12 cellular contexts compared by ENCODE assay signal in the genomic region with DNA sequence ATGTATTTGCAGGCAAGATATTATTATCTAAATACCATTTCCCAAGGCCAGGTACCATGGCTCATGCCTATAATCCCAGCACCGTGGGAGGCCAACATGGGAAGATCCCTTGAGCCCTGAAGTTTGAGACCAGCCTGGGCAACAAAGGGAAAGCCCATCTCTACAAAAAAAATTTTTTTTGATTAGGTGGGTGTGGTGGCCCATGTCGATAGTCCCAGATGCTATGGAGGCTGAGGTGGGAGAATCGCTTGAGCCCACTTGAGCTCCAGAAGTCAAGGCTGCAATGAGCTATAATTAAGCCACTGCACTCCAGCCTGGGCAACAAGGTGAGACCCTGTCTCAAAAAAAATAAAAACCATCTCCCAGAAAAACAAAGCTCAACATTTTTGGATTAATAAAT. TPM values are rescaled to one million over a fixed set of nuclear protein-coding genes. Genes with fewer than 3 reads are reported as not detected.
A peak's percentile ranks its signal among the peaks of the same experiment; 100 is the strongest.
DNase-seq lines count a peak whose midpoint lies in the region; ATAC-seq, FAIRE-seq and TF ChIP-seq lines count a peak whose summit lies in the region.
"Had no signal": no experiment of that assay in that cellular context is flagged by ENCODE, and none has a peak within 500 bp of the region (broad histone marks: within the 10 kb centered on the region; RNA-seq: fewer than 3 reads in every experiment).

No MANE protein-coding gene starts in this region.

- no peak for DNase-seq in activated CD4-positive, alpha-beta T cell treated with anti-CD3 and anti-CD28 coated beads, Interleukin-2, amount 10 ng/mL, durations not matched to agents 7 days and 5 days
- DNase-seq in activated CD4-positive, alpha-beta T cell treated with anti-CD3 and anti-CD28 coated beads, Interleukin-2, amount 50 U/mL, for 48 hours, result no peak
- DNase-seq in Panc1 (ENCODE audit: low read depth, low spot score) (no peak), endothelial cell of umbilical vein (ENCODE audit: low read depth, low spot score) (no peak), skeletal muscle cell (ENCODE audit: low read depth) (no peak), left colon (no peak), hepatic stellate cell (ENCODE audit: low spot score) (no peak)
- DNase-seq: foreskin melanocyte, NCI-H1105 treated with DMSO at 0.1 percent for 48 hours had no signal

- no peak overlapping the region for H2AFZ ChIP-seq in endothelial cell of umbilical vein (ENCODE audit: low read depth, low read length)

- H3K4me3 Mint-ChIP-seq in activated CD4-positive, alpha-beta T cell treated with anti-CD3 and anti-CD28 coated beads, Interleukin-2, amount 10 ng/mL, durations not matched to agents 7 days and 5 days, result peak overlapping the region; percentile 99

- H3K4me2 ChIP-seq in endothelial cell of umbilical vein (ENCODE audit: insufficient read depth, low read length), result peak overlapping the region; percentile 96

- H3K4me1 ChIP-seq in Panc1 (ENCODE audit: control insufficient read depth, insufficient read depth, low read length) (peaks cover 20% of the 10 kb centered on the region), endothelial cell of umbilical vein (ENCODE audit: control insufficient read depth, extremely low read depth, insufficient read depth, low read length) (peaks cover 17% of the 10 kb centered on the region)

- no peak for FAIRE-seq in endothelial cell of umbilical vein (lab: Jason Lieb, UNC)

- H3K9me3 ChIP-seq in Panc1 (ENCODE audit: control insufficient read depth, insufficient read depth, low read depth, low read length), result no peaks in the 10 kb centered on the region
- H3K9me3 ChIP-seq in endothelial cell of umbilical vein (replicated peaks; ENCODE audit: control insufficient read depth, insufficient read depth, low read length), result no peaks in the 10 kb centered on the region
- H3K9me3 ChIP-seq: neutrophil had no signal

- POLR2A ChIA-PET in activated CD4-positive, alpha-beta T cell treated with anti-CD3 and anti-CD28 coated beads, Interleukin-2, amount 10 ng/mL, durations not matched to agents 7 days and 5 days (lab: Charles Lee), result interaction anchor here (1.1 kb wide), 1 partner anchor 8 kb away, joined by 5 read pairs; no protein-coding TSS in a partner anchor
- POLR2A ChIA-PET in Panc1 (lab: Charles Lee) (no interaction called here), endothelial cell of umbilical vein (lab: Charles Lee) (no interaction called here)

- dilution Hi-C loops in endothelial cell of umbilical vein (cut with MboI; ENCODE audit: extremely low pct_ligation_motif_present, low sequenced_read_pairs), result no loop called here

- TF ChIP-seq CTCF in Panc1 (IDR thresholded peaks at IDR 0.05) (no peak), endothelial cell of umbilical vein (IDR thresholded peaks at IDR 0.05; ENCODE audit: extremely low read depth in 1 of 2, insufficient read depth in 1 of 2, low read depth in 1 of 2, low read length in 2 of 2) (no peak)

- H3K27ac Mint-ChIP-seq in activated CD4-positive, alpha-beta T cell treated with anti-CD3 and anti-CD28 coated beads, Interleukin-2, amount 10 ng/mL, durations not matched to agents 7 days and 5 days, result peak overlapping the region; percentile 99

- intact Hi-C loops in Panc1 (cut with micrococcal nuclease; ENCODE audit: unreplicated experiment), result no loop called here
- intact Hi-C loops in endothelial cell of umbilical vein (cut with micrococcal nuclease), result loop anchor here (2.0 to 10.0 kb wide), 2 partner anchors 207 to 251 kb away; a partner anchor contains a TSS
- intact Hi-C loops in left colon (cut with DNase I, micrococcal nuclease), result no loop called here

- BruUV-seq in Panc1 (replicated peaks; lab: Mats Ljungman, UMichigan) (no TSS peak), endothelial cell of umbilical vein (replicated peaks; lab: Mats Ljungman, UMichigan) (no TSS peak)

- CTCF ChIA-PET in activated CD4-positive, alpha-beta T cell treated with anti-CD3 and anti-CD28 coated beads, Interleukin-2, amount 10 ng/mL, durations not matched to agents 7 days and 5 days (lab: Charles Lee), result interaction anchor here (1.0 to 6.8 kb wide), 6 partner anchors 9 to 95 kb away, joined by 3 to 62 read pairs (median 3); a partner anchor contains a TSS
- CTCF ChIA-PET in Panc1 (lab: Charles Lee), result interaction anchor here (0.9 kb wide), 1 partner anchor 10 kb away, joined by 3 read pairs; no protein-coding TSS in a partner anchor
- CTCF ChIA-PET in endothelial cell of umbilical vein (lab: Charles Lee), result interaction anchor here (0.6 to 15.3 kb wide), 10 partner anchors 9 to 241 kb away, joined by 3 to 404 read pairs (median 3); a partner anchor contains a TSS

- H3K79me2 ChIP-seq in endothelial cell of umbilical vein (ENCODE audit: control insufficient read depth, insufficient read depth, low read length), result peaks cover 48% of the 10 kb centered on the region

- H3K36me3 Mint-ChIP-seq in activated CD4-positive, alpha-beta T cell treated with anti-CD3 and anti-CD28 coated beads, Interleukin-2, amount 10 ng/mL, durations not matched to agents 7 days and 5 days (ENCODE audit: low read depth), result peaks cover 52% of the 10 kb centered on the region

- in situ Hi-C loops in Panc1 (cut with HindIII; ENCODE audit: low pct_unique_long_range_greater_than_20kb, low sequenced_read_pairs), result no loop called here

- ATAC-seq in Panc1, result no peak
- ATAC-seq in left colon, result no peak
- no peak for ATAC-seq in HG03521 (IDR thresholded peaks at IDR 0.05; ENCODE audit: unreplicated experiment)
- ATAC-seq: Right ventricle myocardium inferior had no signal

- no peaks in the 10 kb centered on the region for H3K9me1 ChIP-seq in endothelial cell of umbilical vein (replicated peaks; ENCODE audit: control insufficient read depth, extremely low read depth, insufficient read depth, low read length)

- no peaks in the 10 kb centered on the region for H4K20me1 ChIP-seq in endothelial cell of umbilical vein (replicated peaks; ENCODE audit: control insufficient read depth, extremely low read depth, insufficient read depth, low read length)

- H3K27me3 ChIP-seq in Panc1 (ENCODE audit: control insufficient read depth, insufficient read depth, low read length) (no peaks in the 10 kb centered on the region), endothelial cell of umbilical vein (ENCODE audit: control insufficient read depth in 2 of 2, insufficient read depth in 2 of 2, low read length in 2 of 2) (peaks cover 3 to 4% of the 10 kb centered on the region in 2 experiments)

- H3K9me3 Mint-ChIP-seq in activated CD4-positive, alpha-beta T cell treated with anti-CD3 and anti-CD28 coated beads, Interleukin-2, amount 10 ng/mL, durations not matched to agents 7 days and 5 days, result no peaks in the 10 kb centered on the region

- peaks cover 55% of the 10 kb centered on the region for H3K4me1 Mint-ChIP-seq in activated CD4-positive, alpha-beta T cell treated with anti-CD3 and anti-CD28 coated beads, Interleukin-2, amount 10 ng/mL, durations not matched to agents 7 days and 5 days

- peak overlapping the region; percentile 87 for H3K27ac ChIP-seq in Panc1 (ENCODE audit: low read length)
- peak overlapping the region; percentile 71 for H3K27ac ChIP-seq in endothelial cell of umbilical vein (ENCODE audit: insufficient read depth, low read depth, low read length)
- H3K27ac ChIP-seq: neutrophil had no signal

- TF ChIP-seq POLR2A in endothelial cell of umbilical vein (IDR thresholded peaks at IDR 0.05; ENCODE audit: low read depth, low read length), result no peak

- H3K4me3 ChIP-seq in Panc1 (ENCODE audit: low read depth in 2 of 2, low read length in 2 of 2) (peak overlapping the region; percentile 60 to 73), endothelial cell of umbilical vein (replicated peaks in 1 of 3; ENCODE audit: insufficient read depth in 1 of 3, low read depth in 1 of 3, low read length in 3 of 3) (peak overlapping the region; percentile 33 to 96 (median 88)), skeletal muscle cell (ENCODE audit: low read depth, low read length) (peak overlapping the region; percentile 68)

- H3K27me3 Mint-ChIP-seq in activated CD4-positive, alpha-beta T cell treated with anti-CD3 and anti-CD28 coated beads, Interleukin-2, amount 10 ng/mL, durations not matched to agents 7 days and 5 days, result peaks cover 16% of the 10 kb centered on the region

- peak overlapping the region; percentile 87 for H3K9ac ChIP-seq in endothelial cell of umbilical vein (replicated peaks; ENCODE audit: extremely low read depth, insufficient read depth, low read length)

- peaks cover 49% of the 10 kb centered on the region for H3K36me3 ChIP-seq in Panc1 (ENCODE audit: control insufficient read depth, insufficient read depth, low read length)
- H3K36me3 ChIP-seq in endothelial cell of umbilical vein (ENCODE audit: control insufficient read depth in 2 of 2, extremely low read depth in 1 of 2, insufficient read depth in 2 of 2, low read length in 2 of 2), result peaks cover 21 to 38% of the 10 kb centered on the region in 2 experiments

RNA-seq across cellular contexts. Expression of a gene that starts 2.2 kb away (rescaled TPM):
- 1,000 to 10,000 TPM in 1 of 2 experiments, 100 to 1,000 TPM in 1; 800 to 1,022 TPM for total RNA-seq in activated CD4-positive, alpha-beta T cell treated with anti-CD3 and anti-CD28 coated beads, Interleukin-2, amount 10 ng/mL, durations not matched to agents 7 days and 5 days
- total RNA-seq in Panc1 (2021; ENCODE audit: unreplicated experiment), result 316 TPM
- polyA plus RNA-seq in Panc1 (2012; ENCODE audit: insufficient read length), result 199 TPM
- 491 and 503 TPM in 2 replicates for total RNA-seq in endothelial cell of umbilical vein
- 63.6 and 102 TPM in 2 replicates for polyA plus RNA-seq in endothelial cell of umbilical vein
- 195 and 223 TPM in 2 replicates for polyA plus RNA-seq in endothelial cell of umbilical vein (2011; cell fraction: cytosol; rRNA removed)
- 163 and 235 TPM in 2 replicates for polyA plus RNA-seq in endothelial cell of umbilical vein (2011; cell fraction: nucleus; rRNA removed)
- 303 and 405 TPM in 2 replicates for polyA plus RNA-seq in endothelial cell of umbilical vein (2012)
- polyA minus RNA-seq in endothelial cell of umbilical vein, result 34.4 and 40.5 TPM in 2 replicates
- 31.1 TPM for polyA minus RNA-seq in endothelial cell of umbilical vein (2011; cell fraction: cytosol; rRNA and poly(A)+ RNA removed)
- polyA minus RNA-seq in endothelial cell of umbilical vein (2011; cell fraction: nucleus; rRNA and poly(A)+ RNA removed), result 47.4 and 65.3 TPM in 2 replicates
- 10 to 100 TPM; 27.8 to 52.6 TPM for total RNA-seq in left colon

RNA-seq across cellular contexts. Expression of a gene that starts 28.5 kb away (rescaled TPM):
- total RNA-seq in activated CD4-positive, alpha-beta T cell treated with anti-CD3 and anti-CD28 coated beads, Interleukin-2, amount 10 ng/mL, durations not matched to agents 7 days and 5 days, result under 1 TPM; 0.52 to 0.87 TPM
- total RNA-seq in Panc1 (2021; ENCODE audit: unreplicated experiment) (30.9 TPM), endothelial cell of umbilical vein (8.4 and 9.1 TPM in 2 replicates), left colon (1 to 10 TPM; 2.3 to 3.3 TPM)
- polyA plus RNA-seq in Panc1 (2012; ENCODE audit: insufficient read length), result 28.7 TPM
- polyA plus RNA-seq in endothelial cell of umbilical vein, result 10.8 and 12.1 TPM in 2 replicates
- 6.2 and 6.3 TPM in 2 replicates for polyA plus RNA-seq in endothelial cell of umbilical vein (2011; cell fraction: cytosol; rRNA removed)
- 9.5 and 10.9 TPM in 2 replicates for polyA plus RNA-seq in endothelial cell of umbilical vein (2011; cell fraction: nucleus; rRNA removed)
- polyA plus RNA-seq in endothelial cell of umbilical vein (2012), result 7.2 and 9.7 TPM in 2 replicates
- 13.2 and 15.0 TPM in 2 replicates for polyA minus RNA-seq in endothelial cell of umbilical vein
- 8.3 TPM for polyA minus RNA-seq in endothelial cell of umbilical vein (2011; cell fraction: cytosol; rRNA and poly(A)+ RNA removed)
- polyA minus RNA-seq in endothelial cell of umbilical vein (2011; cell fraction: nucleus; rRNA and poly(A)+ RNA removed), result 3.4 and 4.4 TPM in 2 replicates

RNA-seq across cellular contexts. Expression of a gene that starts 44.7 kb away (rescaled TPM):
- total RNA-seq in activated CD4-positive, alpha-beta T cell treated with anti-CD3 and anti-CD28 coated beads, Interleukin-2, amount 10 ng/mL, durations not matched to agents 7 days and 5 days, result 1 to 10 TPM; 6.7 to 8.1 TPM
- 12.2 TPM for total RNA-seq in Panc1 (2021; ENCODE audit: unreplicated experiment)
- 3.1 TPM for polyA plus RNA-seq in Panc1 (2012; ENCODE audit: insufficient read length)
- total RNA-seq in endothelial cell of umbilical vein, result 4.5 and 4.8 TPM in 2 replicates
- polyA plus RNA-seq in endothelial cell of umbilical vein, result 1.6 and 1.8 TPM in 2 replicates
- polyA plus RNA-seq in endothelial cell of umbilical vein (2011; cell fraction: cytosol; rRNA removed), result 2.9 and 3.2 TPM in 2 replicates
- 1.3 and 1.7 TPM in 2 replicates for polyA plus RNA-seq in endothelial cell of umbilical vein (2011; cell fraction: nucleus; rRNA removed)
- polyA plus RNA-seq in endothelial cell of umbilical vein (2012), result 1.7 and 2.8 TPM in 2 replicates
- 1.6 and 3.0 TPM in 2 replicates for polyA minus RNA-seq in endothelial cell of umbilical vein
- polyA minus RNA-seq in endothelial cell of umbilical vein (2011; cell fraction: cytosol; rRNA and poly(A)+ RNA removed), result 12.4 TPM
- polyA minus RNA-seq in endothelial cell of umbilical vein (2011; cell fraction: nucleus; rRNA and poly(A)+ RNA removed), result 1.9 and 2.6 TPM in 2 replicates
- total RNA-seq in left colon, result under 1 TPM in 1 of 2 donors, not detected in 1; 0.98 TPM
- total RNA-seq: Right ventricle myocardium inferior had no signal
